ENCODE assay signal across 17 cellular contexts in the genomic region with DNA sequence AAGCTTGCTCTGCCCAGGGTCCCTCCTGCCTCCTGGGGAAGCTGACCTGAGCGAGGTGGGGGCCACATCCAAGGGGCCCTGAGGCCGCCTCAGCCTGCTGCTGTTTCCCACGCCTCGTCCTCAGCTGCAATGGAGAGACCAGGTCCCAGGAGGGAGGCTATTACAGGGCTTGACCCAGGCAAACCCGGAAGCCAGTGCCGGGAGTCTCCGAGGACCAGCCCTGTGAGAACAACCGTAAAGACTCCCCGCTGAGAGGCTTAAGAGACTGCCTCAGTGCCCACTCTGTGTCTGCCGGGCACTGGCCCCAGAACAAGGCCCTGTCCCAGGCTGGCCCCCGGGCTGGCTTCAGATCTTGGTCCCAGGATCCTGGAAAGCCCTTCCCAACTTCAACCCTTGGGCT.
DNase-seq lines count a peak whose midpoint lies in the region; ATAC-seq and TF ChIP-seq lines count a peak whose summit lies in the region.
"Had no signal": no experiment of that assay in that cellular context is flagged by ENCODE, and none has a peak within 500 bp of the region (broad histone marks: within the 10 kb centered on the region; RNA-seq: fewer than 3 reads in every experiment).

No MANE protein-coding gene starts in this region.

- peak overlapping the region; percentile 50 for H3K18ac ChIP-seq in neuronal stem cell (ENCODE audit: low read length)

- H2BK5ac ChIP-seq in neuronal stem cell (ENCODE audit: low read length), result peak overlapping the region; percentile 59

- in situ Hi-C loops in HAP-1 (cut with MboI; ENCODE audit: low sequenced_read_pairs), result no loop called here

- TF ChIP-seq EP300 in upper lobe of left lung (IDR thresholded peaks at IDR 0.05), result no peak

- no peak overlapping the region for H4K91ac ChIP-seq in neuronal stem cell (ENCODE audit: low read depth, low read length, poor library complexity)

- intact Hi-C loops in Right ventricle myocardium inferior (cut with DNase I), result loop anchor here (1.0 kb wide), 1 partner anchor 248 kb away; no protein-coding TSS in a partner anchor
- intact Hi-C loops in left cardiac atrium (cut with DNase I), result no loop called here
- intact Hi-C loops in heart left ventricle (cut with DNase I), result loop anchor here in 3 of 10 donors (5.0 to 10.0 kb wide), 2 partner anchors 131 to 134 kb away; a partner anchor contains a TSS

- no peak overlapping the region for H2BK120ac ChIP-seq in neuronal stem cell (ENCODE audit: low read depth, low read length)

- H2BK15ac ChIP-seq in neuronal stem cell (ENCODE audit: low read length), result no peak overlapping the region

- no peak overlapping the region for H3K9ac ChIP-seq in neuronal stem cell (ENCODE audit: low read depth, low read length, poor library complexity)

- H3K4me1 ChIP-seq in heart left ventricle, result peaks cover 0 to 27% (median 12%) of the 10 kb centered on the region in 12 donors
- peaks cover 0 to 17% of the 10 kb centered on the region in 2 donors for H3K4me1 ChIP-seq in neuronal stem cell (ENCODE audit: control insufficient read depth in 2 of 2, insufficient read depth in 1 of 2, low read depth in 1 of 2, low read length in 2 of 2)
- peaks cover 6 to 15% (median 10%) of the 10 kb centered on the region in 4 donors for H3K4me1 ChIP-seq in upper lobe of left lung
- no peaks in the 10 kb centered on the region for H3K4me1 ChIP-seq in HAP-1

- H3K27me3 ChIP-seq in heart left ventricle, result no peaks in the 10 kb centered on the region
- peaks cover 0 to 2% (median 0%) of the 10 kb centered on the region in 3 experiments for H3K27me3 ChIP-seq in neuronal stem cell (ENCODE audit: control insufficient read depth in 3 of 3, insufficient read depth in 3 of 3, low read depth in 1 of 3, low read length in 3 of 3)
- no peaks in the 10 kb centered on the region for H3K27me3 ChIP-seq in upper lobe of left lung
- H3K27me3 ChIP-seq in HAP-1 (ENCODE audit: low read depth), result peaks cover 8% of the 10 kb centered on the region; the same call in 1 of the 2 replicates

- H2AK5ac ChIP-seq in neuronal stem cell (ENCODE audit: low read depth, low read length), result peak overlapping the region; percentile 65

- H3K9me3 ChIP-seq in heart left ventricle (no peaks in the 10 kb centered on the region), neuronal stem cell (replicated peaks in 1 of 2; ENCODE audit: control insufficient read depth in 2 of 2, insufficient read depth in 1 of 2, low read depth in 1 of 2, low read length in 2 of 2) (no peaks in the 10 kb centered on the region), upper lobe of left lung (no peaks in the 10 kb centered on the region), HAP-1 (no peaks in the 10 kb centered on the region)

- no peak overlapping the region for H3K4ac ChIP-seq in neuronal stem cell (ENCODE audit: low read length)

- H3K23ac ChIP-seq in neuronal stem cell (ENCODE audit: low read depth, low read length, poor library complexity), result no peak overlapping the region

- H3K36me3 ChIP-seq in heart left ventricle (no peaks in the 10 kb centered on the region), neuronal stem cell (replicated peaks in 1 of 2; ENCODE audit: control insufficient read depth in 2 of 2, insufficient read depth in 2 of 2, low read length in 2 of 2) (no peaks in the 10 kb centered on the region), upper lobe of left lung (no peaks in the 10 kb centered on the region), HAP-1 (replicated peaks) (no peaks in the 10 kb centered on the region)

- H3K79me1 ChIP-seq in neuronal stem cell (ENCODE audit: low read depth, low read length), result no peaks in the 10 kb centered on the region

- peak overlapping the region; percentile 22 for H3K14ac ChIP-seq in neuronal stem cell (ENCODE audit: low read length)

- H4K8ac ChIP-seq in neuronal stem cell (ENCODE audit: low read depth, low read length), result no peak overlapping the region

- TF ChIP-seq POLR2A in heart left ventricle (IDR thresholded peaks at IDR 0.05), result no peak
- TF ChIP-seq POLR2A in upper lobe of left lung (IDR thresholded peaks at IDR 0.05), result no peak

- H2AFZ ChIP-seq in neuronal stem cell (ENCODE audit: low read length), result no peak overlapping the region

- DNase-seq in Right ventricle myocardium inferior (ENCODE audit: missing footprints) (no peak), left cardiac atrium (no peak), heart left ventricle (peak; percentile 70 to 81 (median 76)), neuronal stem cell (ENCODE audit: low spot score) (no peak), NCI-H1694 (lab: John Stamatoyannopoulos, UW) (no peak), GM10266 (ENCODE audit: extremely low spot score) (no peak), upper lobe of left lung (no peak), HAP-1 (ENCODE audit: low spot score in 2 of 2) (no peak)
- DNase-seq: DMS 273 treated with DMSO at 0.1 percent for 48 hours, HCEC 1CT, NCI-H187 treated with DMSO at 0.1 percent for 48 hours, NCI-H2171, NCI-H748 treated with DMSO at 0.1 percent for 48 hours, OCI-M1 had no signal

- 74 to 85% (median 79%) methylated on average over 11 of the region's 11 CpGs for WGBS in heart left ventricle, 4 donors
- WGBS in neuronal stem cell (ENCODE audit: extremely low coverage in 2 of 2, insufficient read length in 2 of 2, insufficient replicate concordance in 1 of 2), 2 donors, result no CpG with 5 or more reads among the region's 11 CpGs
- WGBS in upper lobe of left lung, 2 donors, result 60 to 79% methylated on average over 1 to 11 of the region's 11 CpGs

- ATAC-seq in Right ventricle myocardium inferior (peak; percentile 21), left cardiac atrium (no peak), heart left ventricle (peak in 3 of 4 donors; percentile 9 to 38 (median 12)), upper lobe of left lung (ENCODE audit: low FRiP score in 2 of 2) (no peak)

- TF ChIP-seq CTCF in heart left ventricle (IDR thresholded peaks at IDR 0.05), result no peak
- TF ChIP-seq CTCF in GM10266 (IDR thresholded peaks at IDR 0.05; ENCODE audit: control insufficient read depth, insufficient read depth, low read depth, missing control alignments), result no peak
- no peak for TF ChIP-seq CTCF in upper lobe of left lung (IDR thresholded peaks at IDR 0.05)

- H3K4me3 ChIP-seq in heart left ventricle, result no peak overlapping the region
- no peak overlapping the region for H3K4me3 ChIP-seq in neuronal stem cell (ENCODE audit: low read length in 2 of 2)
- no peak overlapping the region for H3K4me3 ChIP-seq in upper lobe of left lung
- H3K4me3 ChIP-seq in HAP-1, result no peak overlapping the region

- H3K27ac ChIP-seq in heart left ventricle (peak overlapping the region in 9 of 12 donors; percentile 40 to 94 (median 61)), neuronal stem cell (replicated peaks; ENCODE audit: low read length) (no peak overlapping the region), upper lobe of left lung (no peak overlapping the region)
- H3K27ac ChIP-seq: 22Rv1, HL-60, RWPE1 had no signal

- peak overlapping the region; percentile 26 for H2BK12ac ChIP-seq in neuronal stem cell (ENCODE audit: low read length)

- no peak overlapping the region for H3K4me2 ChIP-seq in neuronal stem cell (ENCODE audit: insufficient read depth, low read length, poor library complexity, severe bottlenecking)

Comparison
In these comparisons a context has a peak if more than half of its experiments do, and no peak if none do; other contexts are left out.
1. ATAC-seq: peak in Right ventricle myocardium inferior (single experiment) and heart left ventricle (3 of 4); none in left cardiac atrium (0 of 2) and upper lobe of left lung (0 of 2).
2. DNase-seq: peak in heart left ventricle (5 of 5); none in Right ventricle myocardium inferior (single experiment), left cardiac atrium (single experiment), neuronal stem cell (single experiment), NCI-H1694 (single experiment), GM10266 (single experiment), upper lobe of left lung (0 of 2) and HAP-1 (0 of 2).
3. H3K27ac ChIP-seq: peak in heart left ventricle (9 of 12); none in neuronal stem cell (single experiment) and upper lobe of left lung (0 of 4).